Comparison of ENCODE assay signal across 8 cellular contexts in the genomic region with DNA sequence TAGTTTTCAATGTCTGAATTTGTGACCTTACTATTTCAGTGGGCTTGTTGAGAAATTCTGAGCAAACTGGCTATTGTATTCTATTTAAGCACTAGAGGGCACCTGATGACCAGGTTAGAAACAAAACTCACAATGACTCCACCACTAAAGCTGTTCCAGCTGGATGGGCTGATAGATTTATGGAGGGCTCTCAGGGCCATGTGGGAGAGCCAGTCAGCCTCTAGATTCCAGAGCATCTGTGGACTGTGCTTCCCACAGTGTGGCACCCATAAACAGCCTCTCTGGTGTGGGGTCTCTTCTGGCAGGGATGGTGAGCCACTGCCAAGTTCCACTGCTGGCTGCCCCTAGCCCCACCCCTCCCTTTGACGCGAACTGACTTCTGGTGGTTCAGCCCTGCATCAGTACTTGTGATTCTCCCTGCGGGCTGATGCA. TPM values are rescaled to one million over a fixed set of nuclear protein-coding genes. Genes with fewer than 3 reads are reported as not detected.
DNase-seq lines count a peak whose midpoint lies in the region; ATAC-seq, FAIRE-seq and TF ChIP-seq lines count a peak whose summit lies in the region.
"Had no signal": no experiment of that assay in that cellular context is flagged by ENCODE, and none has a peak within 500 bp of the region (broad histone marks: within the 10 kb centered on the region; RNA-seq: fewer than 3 reads in every experiment).

No MANE protein-coding gene starts in this region.

- H3K79me2 ChIP-seq in GM12878 (ENCODE audit: control insufficient read depth, insufficient read depth, low read length), result no peaks in the 10 kb centered on the region
- no peaks in the 10 kb centered on the region for H3K79me2 ChIP-seq in neural cell (replicated peaks; ENCODE audit: insufficient read depth, low read length)

- FAIRE-seq in GM12878 (lab: Jason Lieb, UNC), result no peak

- POLR2A ChIA-PET in GM12878 (lab: Charles Lee), result no interaction called here

- H3K36me3 ChIP-seq in GM12878 (ENCODE audit: control insufficient read depth in 2 of 2, insufficient read depth in 2 of 2, low read length in 1 of 2) (no peaks in the 10 kb centered on the region), neural cell (ENCODE audit: insufficient read depth, low read length) (no peaks in the 10 kb centered on the region)

- H3K9ac ChIP-seq in GM12878 (ENCODE audit: control insufficient read depth, insufficient read depth, low read length), result no peak overlapping the region
- no peak overlapping the region for H3K9ac ChIP-seq in neural cell (ENCODE audit: low read length)

- RAD21 ChIA-PET in GM12878 (lab: Charles Lee; ENCODE audit: unreplicated experiment), result no interaction called here

- H3K36me3 Mint-ChIP-seq in stimulated activated memory B cell treated with anti-CD40 and anti-IgM and Interleukin-4, amounts not matched to agents 10 μg/mL and 1 μg/mL and 100 μg/mL, for 72 hours, result no peaks in the 10 kb centered on the region

- no peaks in the 10 kb centered on the region for H3K9me2 ChIP-seq in neural cell (ENCODE audit: insufficient read depth, low read length)

- H3F3A ChIP-seq in neural cell (ENCODE audit: insufficient read depth, low read length, poor library complexity, severe bottlenecking), result no peaks in the 10 kb centered on the region

- no peak for TF ChIP-seq POLR2A in GM12878 (IDR thresholded peaks at IDR 0.05; ENCODE audit: low read depth, low read length)

- in situ Hi-C loops in GM12878 (cut with MboI), result no loop called here

- H3K27me3 Mint-ChIP-seq in stimulated activated memory B cell treated with anti-CD40 and anti-IgM and Interleukin-4, amounts not matched to agents 10 μg/mL and 1 μg/mL and 100 μg/mL, for 72 hours, result no peaks in the 10 kb centered on the region

- peak; percentile 25; the same call in 1 of the 2 replicates for TF ChIP-seq RAD21 in GM12878 (IDR thresholded peaks at IDR 0.05; ENCODE audit: insufficient read depth, low read depth, low read length)
- peak; percentile 74 for TF ChIP-seq RAD21 in neural cell (conservative IDR thresholded peaks at IDR 0.05)

- H3K27ac Mint-ChIP-seq in stimulated activated memory B cell treated with anti-CD40 and anti-IgM and Interleukin-4, amounts not matched to agents 10 μg/mL and 1 μg/mL and 100 μg/mL, for 72 hours, result no peak overlapping the region

- no peaks in the 10 kb centered on the region for H3K4me1 Mint-ChIP-seq in stimulated activated memory B cell treated with anti-CD40 and anti-IgM and Interleukin-4, amounts not matched to agents 10 μg/mL and 1 μg/mL and 100 μg/mL, for 72 hours

- 69% methylated on average over 3 of the region's 3 CpGs for WGBS in GM12878 (ENCODE audit: insufficient coverage, insufficient replicate concordance, low lambda C conversion rate, missing lambda C conversion rate)

- intact Hi-C loops in GM12878 (cut with micrococcal nuclease; ENCODE audit: unreplicated experiment), result no loop called here

- H3K9me3 Mint-ChIP-seq in stimulated activated memory B cell treated with anti-CD40 and anti-IgM and Interleukin-4, amounts not matched to agents 10 μg/mL and 1 μg/mL and 100 μg/mL, for 72 hours, result no peaks in the 10 kb centered on the region

- DNase-seq in H4 (ENCODE audit: low spot score), result peak; percentile 35
- DNase-seq in NCI-H2171 (lab: John Stamatoyannopoulos, UW), result peak; percentile 55
- DNase-seq in GM12878 (ENCODE audit: low read depth, low spot score), result no peak

- no peaks in the 10 kb centered on the region for H4K20me1 ChIP-seq in GM12878 (ENCODE audit: control insufficient read depth, insufficient read depth)
- H4K20me1 ChIP-seq in neural cell (ENCODE audit: insufficient read depth), result no peaks in the 10 kb centered on the region

- CTCF ChIA-PET in GM12878 (lab: Yijun Ruan, JAX), result no interaction called here

- peak in 2 of 3 experiments; percentile 10 to 21; a peak in 3 of 6 replicates for TF ChIP-seq CTCF in GM12878 (IDR thresholded peaks at IDR 0.05 in 2 of 3, conservative IDR thresholded peaks at IDR 0.05 in 1 of 3; ENCODE audit: control insufficient read depth in 2 of 3, extremely low read depth in 1 of 3, insufficient read depth in 1 of 3, low read depth in 3 of 3, low read length in 3 of 3)
- peak; percentile 68 for TF ChIP-seq CTCF in neural cell (IDR thresholded peaks at IDR 0.05; ENCODE audit: poor library complexity, severe bottlenecking)

- BruUV-seq in GM12878 (replicated peaks; lab: Mats Ljungman, UMichigan), result no TSS peak

- ATAC-seq in GM12878 (peak; percentile 46; the same call in 2 of the 3 replicates), GM18909 (IDR thresholded peaks at IDR 0.05; ENCODE audit: poor library complexity, unreplicated experiment) (no peak), HG02588 (IDR thresholded peaks at IDR 0.05; ENCODE audit: unreplicated experiment) (no peak)
- no peak for ATAC-seq in stimulated activated memory B cell treated with anti-CD40 and anti-IgM and Interleukin-4, amounts not matched to agents 10 μg/mL and 1 μg/mL and 100 μg/mL, for 72 hours

- SMC1A ChIA-PET in GM12878 (lab: Charles Lee; ENCODE audit: uncharacterized antibody, unreplicated experiment), result no interaction called here

- no peak overlapping the region for H3K4me3 Mint-ChIP-seq in stimulated activated memory B cell treated with anti-CD40 and anti-IgM and Interleukin-4, amounts not matched to agents 10 μg/mL and 1 μg/mL and 100 μg/mL, for 72 hours

- no peaks in the 10 kb centered on the region for H3K4me1 ChIP-seq in GM12878 (ENCODE audit: control insufficient read depth, insufficient read depth, low read length)

- H3K9me3 ChIP-seq in GM12878 (replicated peaks; ENCODE audit: control insufficient read depth, insufficient read depth, low read length) (no peaks in the 10 kb centered on the region), neural cell (ENCODE audit: low read length) (peaks cover 3% of the 10 kb centered on the region)

- H3K27me3 ChIP-seq in GM12878 (replicated peaks in 1 of 2; ENCODE audit: control insufficient read depth in 2 of 2, insufficient read depth in 2 of 2, low read length in 1 of 2) (no peaks in the 10 kb centered on the region), neural cell (ENCODE audit: insufficient read depth, low read depth, low read length) (no peaks in the 10 kb centered on the region)

- no peak overlapping the region for H3K27ac ChIP-seq in GM12878 (ENCODE audit: control insufficient read depth, insufficient read depth)
- H3K27ac ChIP-seq in neural cell (ENCODE audit: low read length), result no peak overlapping the region

- H3K4me3 ChIP-seq in GM12878 (no peak overlapping the region), neural cell (ENCODE audit: low read length) (no peak overlapping the region)

- H3K4me2 ChIP-seq in GM12878 (ENCODE audit: control insufficient read depth, insufficient read depth) (no peak overlapping the region), neural cell (ENCODE audit: low read length) (no peak overlapping the region)

- TF ChIP-seq EP300 in GM12878 (IDR thresholded peaks at IDR 0.05; ENCODE audit: borderline replicate concordance in 1 of 2, control insufficient read depth in 1 of 2, low read depth in 2 of 2, low read length in 2 of 2), result no peak
- no peak for TF ChIP-seq EP300 in neural cell (conservative IDR thresholded peaks at IDR 0.05; ENCODE audit: poor library complexity, severe bottlenecking)

- H2AFZ ChIP-seq in GM12878 (ENCODE audit: control insufficient read depth, low read depth, low read length) (no peak overlapping the region), neural cell (ENCODE audit: low read depth, low read length) (no peak overlapping the region)

TF ChIP-seq in GM12878, 131 proteins besides CTCF, POLR2A, EP300 and RAD21 (continues in another document):
- no peak for TF ChIP-seq SUPT20H (IDR thresholded peaks at IDR 0.05; ENCODE audit: borderline replicate concordance, control insufficient read depth, low read depth, low read length)
- TF ChIP-seq FOXM1 (IDR thresholded peaks at IDR 0.05; ENCODE audit: low read depth, low read length), result no peak
- TF ChIP-seq SREBF1 (IDR thresholded peaks at IDR 0.05; ENCODE audit: low read length), result no peak

TF ChIP-seq in neural cell, 6 proteins besides CTCF, POLR2A, EP300 and RAD21:
- no peak for TF ChIP-seq TAF1 (IDR thresholded peaks at IDR 0.05; ENCODE audit: low read depth)
- TF ChIP-seq SMC3 (conservative IDR thresholded peaks at IDR 0.05; ENCODE audit: poor library complexity), result peak; percentile 73

RNA-seq across cellular contexts. Expression of a gene that starts 29.2 kb away (rescaled TPM):
- not detected in 2 replicates for total RNA-seq in H4 (2014; rRNA removed; shearing (Covaris generic))
- total RNA-seq in GM12878 (2013; cell fraction: nucleolus; rRNA removed), result not detected in 2 replicates
- 0.17 TPM in 1 of 2 replicates, not detected in the other for total RNA-seq in GM12878 (2014; rRNA removed)
- 0.13 TPM in 1 of 2 replicates, not detected in the other for total RNA-seq in GM12878 (2014; rRNA removed; fragmentation: Illumina TruSeq; extraction: Trizol)
- total RNA-seq in GM12878 (2021), result not detected in 2 replicates
- not detected for polyA plus RNA-seq in GM12878 (2011; ENCODE audit: low read depth)
- polyA plus RNA-seq in GM12878 (2011; rRNA removed), result 0.43 and 0.46 TPM in 2 replicates
- 0.06 and 0.12 TPM in 2 replicates for polyA plus RNA-seq in GM12878 (2011; cell fraction: cytosol; rRNA removed)
- 0.15 and 0.22 TPM in 2 replicates for polyA plus RNA-seq in GM12878 (2011; cell fraction: nucleus; rRNA removed)
- polyA plus RNA-seq in GM12878 (2012), result not detected in 2 replicates
- not detected in 2 replicates for polyA plus RNA-seq in GM12878 (2014; fragmentation: Illumina TruSeq; extraction: Trizol)
- under 1 TPM; 0.06 to 0.09 TPM for polyA plus RNA-seq in GM12878 (2014; fragmentation: Nextera tagmentation; extraction: Ambion mirVana)
- 0.10 TPM in 1 of 2 replicates, not detected in the other for polyA plus RNA-seq in GM12878 (2014; rRNA removed)
- under 1 TPM; 0.10 to 0.23 TPM for polyA plus RNA-seq in GM12878 (2016; fragmentation: Nextera tagmentation; extraction: Ambion mirVana)
- 0.15 and 0.22 TPM in 2 replicates for polyA minus RNA-seq in GM12878 (2011; rRNA and poly(A)+ RNA removed)
- not detected in 2 replicates for polyA minus RNA-seq in GM12878 (2011; cell fraction: cytosol; rRNA and poly(A)+ RNA removed)
- not detected in 2 replicates for polyA minus RNA-seq in GM12878 (2011; cell fraction: nucleus; rRNA and poly(A)+ RNA removed)
- polyA plus RNA-seq in neural cell, result 0.52 and 0.97 TPM in 2 replicates
- polyA minus RNA-seq in neural cell, result 1.9 and 2.9 TPM in 2 replicates
- total RNA-seq: mononuclear cell had no signal
